Comparison of ENCODE assay signal across 1 cellular context in genomic region chr22:50016988-50017700, GRCh38.
TF ChIP-seq lines count a peak whose summit lies in the region.

No MANE protein-coding gene starts in this region.

TF ChIP-seq in SK-N-SH, 30 proteins besides CTCF, POLR2A, EP300 and RAD21 (continued from another document):
- no peak for TF ChIP-seq REST (IDR thresholded peaks at IDR 0.05; ENCODE audit: low read depth, low read length)
TF ChIP-seq in SK-N-SH: peak in this region for 0.
